In genomic region chr3:120475722-120476385, GRCh38 we compare ENCODE assay signal across 3 cellular contexts.
A peak's percentile ranks its signal among the peaks of the same experiment; 100 is the strongest.
TF ChIP-seq lines count a peak whose summit lies in the region.

No MANE protein-coding gene starts in this region.

TF ChIP-seq in SK-N-SH, 30 proteins besides CTCF, POLR2A, EP300 and RAD21:
- peak; percentile 37; the same call in 1 of the 2 replicates for TF ChIP-seq YY1 (IDR thresholded peaks at IDR 0.05; ENCODE audit: low read depth)
- TF ChIP-seq FOSL2 (IDR thresholded peaks at IDR 0.05; ENCODE audit: borderline replicate concordance, low read depth): peak; percentile 16; the same call in 1 of the 2 replicates
- no peak for TF ChIP-seq IRF3 (IDR thresholded peaks at IDR 0.05; ENCODE audit: low read depth, low read length)
- 0 out of 2 replicates have a peak, but pooled peaks have one; percentile 7 for TF ChIP-seq JUND (IDR thresholded peaks at IDR 0.05)
TF ChIP-seq in SK-N-SH: peak in this region for 3.

TF ChIP-seq in SK-N-SH treated with all-trans-retinoic acid at 6 μM for 48 hours, 23 proteins besides CTCF, POLR2A, EP300 and RAD21:
- TF ChIP-seq CSDC2 (CRISPR knock-in tag; IDR thresholded peaks at IDR 0.05): no peak
- no peak for TF ChIP-seq ARNTL (CRISPR knock-in tag; IDR thresholded peaks at IDR 0.05; ENCODE audit: borderline replicate concordance, low read depth)
- no peak for TF ChIP-seq TOX (CRISPR knock-in tag; IDR thresholded peaks at IDR 0.05; ENCODE audit: borderline replicate concordance)
- TF ChIP-seq GLIS3 (CRISPR knock-in tag; IDR thresholded peaks at IDR 0.05): no peak
- no peak for TF ChIP-seq RARB (CRISPR knock-in tag; IDR thresholded peaks at IDR 0.05)
- no peak for TF ChIP-seq POU6F1 (CRISPR knock-in tag; IDR thresholded peaks at IDR 0.05; ENCODE audit: borderline replicate concordance, low read depth)
- TF ChIP-seq, protein P1, sequence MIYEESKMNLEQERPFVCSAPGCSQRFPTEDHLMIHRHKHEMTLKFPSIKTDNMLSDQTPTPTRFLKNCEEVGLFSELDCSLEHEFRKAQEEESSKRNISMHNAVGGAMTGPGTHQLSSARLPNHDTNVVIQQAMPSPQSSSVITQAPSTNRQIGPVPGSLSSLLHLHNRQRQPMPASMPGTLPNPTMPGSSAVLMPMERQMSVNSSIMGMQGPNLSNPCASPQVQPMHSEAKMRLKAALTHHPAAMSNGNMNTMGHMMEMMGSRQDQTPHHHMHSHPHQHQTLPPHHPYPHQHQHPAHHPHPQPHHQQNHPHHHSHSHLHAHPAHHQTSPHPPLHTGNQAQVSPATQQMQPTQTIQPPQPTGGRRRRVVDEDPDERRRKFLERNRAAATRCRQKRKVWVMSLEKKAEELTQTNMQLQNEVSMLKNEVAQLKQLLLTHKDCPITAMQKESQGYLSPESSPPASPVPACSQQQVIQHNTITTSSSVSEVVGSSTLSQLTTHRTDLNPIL (CRISPR knock-in tag; IDR thresholded peaks at IDR 0.05; ENCODE audit: low read depth): no peak
- no peak for TF ChIP-seq ZNF8 (CRISPR knock-in tag; IDR thresholded peaks at IDR 0.05)
- no peak for TF ChIP-seq CSRNP3 (CRISPR knock-in tag; IDR thresholded peaks at IDR 0.05)
- no peak for TF ChIP-seq ISL1 (CRISPR knock-in tag; IDR thresholded peaks at IDR 0.05)
- TF ChIP-seq ZNF70 (CRISPR knock-in tag; IDR thresholded peaks at IDR 0.05): no peak
- TF ChIP-seq ESRRG (CRISPR knock-in tag; IDR thresholded peaks at IDR 0.05): no peak
- no peak for TF ChIP-seq OSR1 (CRISPR knock-in tag; IDR thresholded peaks at IDR 0.05)
- no peak for TF ChIP-seq ZFP30 (CRISPR knock-in tag; IDR thresholded peaks at IDR 0.05)
- TF ChIP-seq TCF4 (CRISPR knock-in tag; IDR thresholded peaks at IDR 0.05; ENCODE audit: borderline replicate concordance): no peak
- TF ChIP-seq, protein P2, sequence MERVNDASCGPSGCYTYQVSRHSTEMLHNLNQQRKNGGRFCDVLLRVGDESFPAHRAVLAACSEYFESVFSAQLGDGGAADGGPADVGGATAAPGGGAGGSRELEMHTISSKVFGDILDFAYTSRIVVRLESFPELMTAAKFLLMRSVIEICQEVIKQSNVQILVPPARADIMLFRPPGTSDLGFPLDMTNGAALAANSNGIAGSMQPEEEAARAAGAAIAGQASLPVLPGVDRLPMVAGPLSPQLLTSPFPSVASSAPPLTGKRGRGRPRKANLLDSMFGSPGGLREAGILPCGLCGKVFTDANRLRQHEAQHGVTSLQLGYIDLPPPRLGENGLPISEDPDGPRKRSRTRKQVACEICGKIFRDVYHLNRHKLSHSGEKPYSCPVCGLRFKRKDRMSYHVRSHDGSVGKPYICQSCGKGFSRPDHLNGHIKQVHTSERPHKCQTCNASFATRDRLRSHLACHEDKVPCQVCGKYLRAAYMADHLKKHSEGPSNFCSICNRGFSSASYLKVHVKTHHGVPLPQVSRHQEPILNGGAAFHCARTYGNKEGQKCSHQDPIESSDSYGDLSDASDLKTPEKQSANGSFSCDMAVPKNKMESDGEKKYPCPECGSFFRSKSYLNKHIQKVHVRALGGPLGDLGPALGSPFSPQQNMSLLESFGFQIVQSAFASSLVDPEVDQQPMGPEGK (CRISPR knock-in tag; IDR thresholded peaks at IDR 0.05; ENCODE audit: borderline replicate concordance): no peak

TF ChIP-seq in H1, 55 proteins besides CTCF, POLR2A, EP300 and RAD21:
- TF ChIP-seq CHD1 (IDR thresholded peaks at IDR 0.05; ENCODE audit: low read depth, low read length) (no peak), TEAD4 (IDR thresholded peaks at IDR 0.05; ENCODE audit: low read depth, low read length) (no peak), BCL11A (IDR thresholded peaks at IDR 0.05; ENCODE audit: low read depth in 2 of 2, low read length in 2 of 2) (no peak), TAF7 (optimal IDR thresholded peaks at IDR 0.05; ENCODE audit: borderline replicate concordance, low read depth, low read length) (no peak), BACH1 (IDR thresholded peaks at IDR 0.05; ENCODE audit: low read length) (no peak), GTF2F1 (IDR thresholded peaks at IDR 0.05; ENCODE audit: borderline replicate concordance, low read depth, low read length) (no peak), NANOG (IDR thresholded peaks at IDR 0.05; ENCODE audit: insufficient read depth, low read depth, low read length, poor library complexity, severe bottlenecking) (no peak), SIRT6 (IDR thresholded peaks at IDR 0.05; ENCODE audit: low read length) (no peak), KDM1A (IDR thresholded peaks at IDR 0.05; ENCODE audit: borderline replicate concordance, low read length) (no peak), SAP30 (IDR thresholded peaks at IDR 0.05; ENCODE audit: insufficient read depth, insufficient replicate concordance, low read length) (no peak), CTBP2 (IDR thresholded peaks at IDR 0.05; ENCODE audit: borderline replicate concordance, insufficient read depth, insufficient read length, low read length) (no peak), ASH2L (IDR thresholded peaks at IDR 0.05; ENCODE audit: low read length) (no peak), TBP (IDR thresholded peaks at IDR 0.05; ENCODE audit: low read depth, low read length) (no peak), RNF2 (IDR thresholded peaks at IDR 0.05; ENCODE audit: borderline replicate concordance, low read depth, low read length, missing control alignments, poor library complexity, severe bottlenecking) (no peak), TAF1 (IDR thresholded peaks at IDR 0.05; ENCODE audit: low read depth, low read length) (no peak), USF2 (IDR thresholded peaks at IDR 0.05; ENCODE audit: low read length) (no peak)
